ENCODE assay signal across 1 cellular context in genomic region chr1:48027533-48027835, GRCh38.
TF ChIP-seq lines count a peak whose summit lies in the region.

No MANE protein-coding gene starts in this region.

TF ChIP-seq in H1, 55 proteins besides CTCF, POLR2A, EP300 and RAD21:
- TF ChIP-seq CHD7 (IDR thresholded peaks at IDR 0.05; ENCODE audit: insufficient replicate concordance, low read length) (no peak), TAF7 (optimal IDR thresholded peaks at IDR 0.05; ENCODE audit: borderline replicate concordance, low read depth, low read length) (no peak), POLR2AphosphoS5 (IDR thresholded peaks at IDR 0.05; ENCODE audit: low read depth, low read length) (no peak), MAX (IDR thresholded peaks at IDR 0.05) (no peak), KDM5A (IDR thresholded peaks at IDR 0.05; ENCODE audit: low read length) (no peak), TCF12 (IDR thresholded peaks at IDR 0.05; ENCODE audit: low read depth, low read length) (no peak), PHF8 (conservative IDR thresholded peaks at IDR 0.05; ENCODE audit: low read depth, low read length) (no peak), SP1 (IDR thresholded peaks at IDR 0.05; ENCODE audit: low read depth, low read length) (no peak), HDAC2 (IDR thresholded peaks at IDR 0.05; ENCODE audit: borderline replicate concordance in 1 of 2, low read depth in 2 of 2, low read length in 2 of 2) (no peak), CTBP2 (IDR thresholded peaks at IDR 0.05; ENCODE audit: borderline replicate concordance, insufficient read depth, insufficient read length, low read length) (no peak), NRF1 (IDR thresholded peaks at IDR 0.05; ENCODE audit: low read depth, low read length) (no peak), CHD1 (IDR thresholded peaks at IDR 0.05; ENCODE audit: low read depth, low read length) (no peak)
